ENCODE assay signal across 26 cellular contexts in the genomic region with DNA sequence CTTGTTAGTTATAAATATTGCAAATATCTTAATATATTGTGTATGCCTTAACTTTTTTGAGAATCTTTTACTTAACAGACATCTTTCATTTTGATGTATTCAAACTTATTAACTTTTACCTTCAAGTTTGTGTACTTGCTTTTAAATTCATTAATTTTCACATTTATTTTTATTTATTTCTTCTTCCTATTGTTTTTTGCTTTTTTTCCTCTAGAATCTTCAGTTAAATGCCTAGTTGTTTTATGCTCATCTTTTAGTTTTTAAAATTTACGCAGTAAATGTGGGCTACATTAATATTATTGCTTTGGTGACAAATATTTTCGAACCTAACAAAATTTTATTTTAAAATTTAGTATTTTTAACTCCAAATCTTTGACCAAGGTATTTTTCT.
"Had no signal": no experiment of that assay in that cellular context is flagged by ENCODE, and none has a peak within 500 bp of the region (broad histone marks: within the 10 kb centered on the region; RNA-seq: fewer than 3 reads in every experiment).

No MANE protein-coding gene starts in this region.

- H2AFZ ChIP-seq: hepatocyte had no signal

- H3K27me3 Mint-ChIP-seq: naive B cell; naive thymus-derived CD8-positive, alpha-beta T cell had no signal

- H3K27ac Mint-ChIP-seq: immature natural killer cell; mesothelial cell of epicardium; naive B cell; naive thymus-derived CD8-positive, alpha-beta T cell had no signal

- H3K9me3 Mint-ChIP-seq: immature natural killer cell had no signal

- H3K79me2 ChIP-seq: hepatocyte had no signal

- H3K36me3 Mint-ChIP-seq: mesothelial cell of epicardium, naive B cell had no signal

- H3K4me1 ChIP-seq: esophagus squamous epithelium, gastroesophageal sphincter had no signal

- DNase-seq: dermis blood vessel endothelial cell; dorsolateral prefrontal cortex; effector CD4-positive, alpha-beta T cell; effector memory CD4-positive, alpha-beta T cell; erythroblast; esophagus squamous epithelium; foreskin fibroblast; foreskin melanocyte; heart left ventricle; hypothalamus; immature natural killer cell; islet precursor cell; left cardiac atrium; left lung; left ventricle myocardium superior; lower lobe of right lung; mesenchymal stem cell; mucosa of descending colon; naive B cell; naive thymus-derived CD8-positive, alpha-beta T cell had no signal

- H3K36me3 ChIP-seq: esophagus squamous epithelium, gastroesophageal sphincter, heart left ventricle, left lung, lower lobe of right lung had no signal

- H3K9me3 ChIP-seq: esophagus squamous epithelium, gastroesophageal sphincter, left lung, lower lobe of right lung, mucosa of descending colon had no signal

- H3K4me2 ChIP-seq: hepatocyte had no signal

- H3K4me3 ChIP-seq: coronary artery, dorsolateral prefrontal cortex, esophagus squamous epithelium, gastroesophageal sphincter, heart left ventricle, hepatocyte, left lung, lower lobe of right lung, mucosa of descending colon had no signal

- ATAC-seq: esophagus mucosa; gastroesophageal sphincter; heart left ventricle; left cardiac atrium; left lung; left ventricle myocardium superior; lower lobe of right lung; mucosa of descending colon; naive thymus-derived CD8-positive, alpha-beta T cell had no signal

- H3K4me3 Mint-ChIP-seq: immature natural killer cell; mesothelial cell of epicardium; naive B cell; naive thymus-derived CD8-positive, alpha-beta T cell had no signal

- H3K27me3 ChIP-seq: esophagus squamous epithelium, gastroesophageal sphincter, heart left ventricle, hepatocyte, left lung had no signal

- H3K27ac ChIP-seq: coronary artery, dorsolateral prefrontal cortex, epithelial cell of prostate, esophagus squamous epithelium, gastroesophageal sphincter, heart left ventricle, hepatocyte, left lung, lower lobe of right lung had no signal
